ENCODE assay signal across 17 cellular contexts in the genomic region with DNA sequence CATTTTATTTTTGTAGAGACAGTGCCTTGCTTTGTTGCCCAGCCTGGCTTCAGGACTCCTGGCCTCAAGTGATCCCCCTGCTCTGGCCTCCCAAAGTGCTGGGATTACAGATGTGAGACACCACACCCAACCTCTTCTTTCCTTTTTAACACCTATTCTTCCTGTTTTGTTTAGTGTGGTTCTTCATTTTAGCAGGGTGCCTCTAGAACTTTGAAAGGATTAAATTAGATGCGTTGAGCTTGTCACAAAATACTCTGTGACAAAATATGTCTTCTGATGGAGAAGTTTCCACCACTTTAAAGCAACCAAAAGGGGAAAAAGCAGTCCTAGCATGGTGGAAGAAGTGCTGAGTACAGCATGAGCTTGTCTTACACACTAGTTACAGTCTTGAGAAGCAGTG. TPM values are rescaled to one million over a fixed set of nuclear protein-coding genes. Genes with fewer than 3 reads are reported as not detected.
A peak's percentile ranks its signal among the peaks of the same experiment; 100 is the strongest.
DNase-seq lines count a peak whose midpoint lies in the region; ATAC-seq, FAIRE-seq and TF ChIP-seq lines count a peak whose summit lies in the region.
"Had no signal": no experiment of that assay in that cellular context is flagged by ENCODE, and none has a peak within 500 bp of the region (broad histone marks: within the 10 kb centered on the region; RNA-seq: fewer than 3 reads in every experiment).

No MANE protein-coding gene starts in this region.

- H3K36me3 Mint-ChIP-seq in activated naive CD4-positive, alpha-beta T cell treated with anti-CD3 and anti-CD28 coated beads for 36 hours (ENCODE audit: low read depth) = peaks cover 4% of the 10 kb centered on the region
- peaks cover 8 to 21% of the 10 kb centered on the region in 2 donors for H3K36me3 Mint-ChIP-seq in activated naive CD4-positive, alpha-beta T cell treated with anti-CD3 and anti-CD28 coated beads, Interleukin-2, amount 50 U/mL, for 72 hours
- H3K36me3 Mint-ChIP-seq in nephron progenitor cell (ENCODE audit: low read depth) = peaks cover 28% of the 10 kb centered on the region

- H3K4me3 Mint-ChIP-seq in activated naive CD4-positive, alpha-beta T cell treated with anti-CD3 and anti-CD28 coated beads for 36 hours = no peak overlapping the region
- H3K4me3 Mint-ChIP-seq in nephron progenitor cell = no peak overlapping the region

- CTCF ChIA-PET in activated naive CD4-positive, alpha-beta T cell treated with anti-CD3 and anti-CD28 coated beads for 36 hours (lab: Charles Lee) = interaction anchor here (0.9 to 1.3 kb wide), 4 partner anchors 9 to 36 kb away, joined by 3 to 4 read pairs (median 4); no protein-coding TSS in a partner anchor

- no peaks in the 10 kb centered on the region for H3K9me3 Mint-ChIP-seq in activated naive CD4-positive, alpha-beta T cell treated with anti-CD3 and anti-CD28 coated beads for 36 hours
- H3K9me3 Mint-ChIP-seq in activated naive CD4-positive, alpha-beta T cell treated with anti-CD3 and anti-CD28 coated beads, Interleukin-2, amount 50 U/mL, for 72 hours = no peaks in the 10 kb centered on the region
- no peaks in the 10 kb centered on the region for H3K9me3 Mint-ChIP-seq in nephron progenitor cell

- peak; percentile 10 to 13 for ATAC-seq in activated naive CD4-positive, alpha-beta T cell treated with anti-CD3 and anti-CD28 coated beads, Interleukin-2, amount 50 U/mL, for 72 hours
- ATAC-seq in GM19351 (IDR thresholded peaks at IDR 0.05; ENCODE audit: unreplicated experiment) = no peak
- ATAC-seq: activated CD4-positive, CD25-positive, alpha-beta regulatory T cell treated with anti-CD3 and anti-CD28 coated beads, Interleukin-2, amount 50 U/mL, for 24 hours had no signal

- intact Hi-C loops in activated naive CD4-positive, alpha-beta T cell treated with anti-CD3 and anti-CD28 coated beads for 36 hours (cut with micrococcal nuclease) = no loop called here

- peak overlapping the region; percentile 25 for H3K27ac Mint-ChIP-seq in activated naive CD4-positive, alpha-beta T cell treated with anti-CD3 and anti-CD28 coated beads for 36 hours
- peak overlapping the region in 1 of 2 donors; percentile 52 for H3K27ac Mint-ChIP-seq in activated naive CD4-positive, alpha-beta T cell treated with anti-CD3 and anti-CD28 coated beads, Interleukin-2, amount 50 U/mL, for 72 hours
- H3K27ac Mint-ChIP-seq in nephron progenitor cell = peak overlapping the region; percentile 20

- no peak for TF ChIP-seq CTCF in nephron progenitor cell (IDR thresholded peaks at IDR 0.05)

- peak; percentile 12 for FAIRE-seq in GM18507 (lab: Jason Lieb, UNC)
- FAIRE-seq: D721Med, GM12891 had no signal

- no peaks in the 10 kb centered on the region for H3K27me3 Mint-ChIP-seq in activated naive CD4-positive, alpha-beta T cell treated with anti-CD3 and anti-CD28 coated beads for 36 hours (ENCODE audit: low read depth)
- H3K27me3 Mint-ChIP-seq in nephron progenitor cell (ENCODE audit: low read depth, poor library complexity) = no peaks in the 10 kb centered on the region

- H3K4me1 Mint-ChIP-seq in activated naive CD4-positive, alpha-beta T cell treated with anti-CD3 and anti-CD28 coated beads for 36 hours (ENCODE audit: low read depth) = peaks cover 88% of the 10 kb centered on the region
- peaks cover 4% of the 10 kb centered on the region for H3K4me1 Mint-ChIP-seq in nephron progenitor cell

- DNase-seq in activated naive CD4-positive, alpha-beta T cell treated with anti-CD3 and anti-CD28 coated beads for 36 hours = peak; percentile 22
- no peak for DNase-seq in activated naive CD4-positive, alpha-beta T cell treated with anti-CD3 and anti-CD28 coated beads, Interleukin-2, amount 50 U/mL, for 16 hours
- no peak for DNase-seq in GM18507 (ENCODE audit: extremely low spot score, insufficient read length, low read depth)
- no peak for DNase-seq in activated naive CD4-positive, alpha-beta T cell treated with anti-CD3 and anti-CD28 coated beads, Interleukin-2, amount 50 U/mL, for 72 hours (ENCODE audit: low spot score in 2 of 2)
- DNase-seq in nephron progenitor cell = no peak
- no peak for DNase-seq in NCI-H187 treated with DMSO at 0.1 percent for 48 hours (lab: John Stamatoyannopoulos, UW)
- no peak for DNase-seq in midbrain (lab: John Stamatoyannopoulos, UW)
- DNase-seq: aorta, hypothalamus, kidney glomerular epithelial cell, NCI-H1930, NCI-H446, right lobe of liver had no signal

RNA-seq across cellular contexts. Expression of a gene that starts 42.0 kb away (rescaled TPM):
- total RNA-seq in activated naive CD4-positive, alpha-beta T cell treated with anti-CD3 and anti-CD28 coated beads for 36 hours = 10 to 100 TPM; 10.1 to 13.1 TPM
- total RNA-seq in activated naive CD4-positive, alpha-beta T cell treated with anti-CD3 and anti-CD28 coated beads, Interleukin-2, amount 50 U/mL, for 72 hours = 10 to 100 TPM; 13.0 to 16.0 TPM
